In genomic region chr22:42769574-42770447, GRCh38 we compare ENCODE assay signal across 8 cellular contexts. TPM values are rescaled to one million over a fixed set of nuclear protein-coding genes. Genes with fewer than 3 reads are reported as not detected.
DNase-seq lines count a peak whose midpoint lies in the region; ATAC-seq and TF ChIP-seq lines count a peak whose summit lies in the region.

No MANE protein-coding gene starts in this region.

- H3K27ac Mint-ChIP-seq in neural progenitor cell = peak overlapping the region; percentile 78
- H3K27ac Mint-ChIP-seq in activated CD4-positive, alpha-beta memory T cell treated with anti-CD3 and anti-CD28 coated beads for 36 hours = no peak overlapping the region

- peak; percentile 72 for ATAC-seq in GM19467 (IDR thresholded peaks at IDR 0.05; ENCODE audit: unreplicated experiment)

- H2AFZ ChIP-seq in neural progenitor cell (replicated peaks) = no peak overlapping the region

- DNase-seq in BE2C = peak; percentile 44
- peak; percentile 36 for DNase-seq in HPDE6-E6E7 (ENCODE audit: extremely low spot score)
- peak; percentile 87 to 88 for DNase-seq in cardiac fibroblast (ENCODE audit: low read depth in 2 of 2)
- peak; percentile 1 for DNase-seq in neural progenitor cell (ENCODE audit: low spot score)
- DNase-seq in esophagus squamous epithelium (lab: John Stamatoyannopoulos, UW) = no peak
- no peak for DNase-seq in globus pallidus (ENCODE audit: low spot score)
- DNase-seq in activated CD4-positive, alpha-beta memory T cell treated with anti-CD3 and anti-CD28 coated beads for 36 hours = no peak

- TF ChIP-seq CTCF in BE2C (IDR thresholded peaks at IDR 0.05; ENCODE audit: low read depth, low read length) = no peak
- TF ChIP-seq CTCF in cardiac fibroblast (IDR thresholded peaks at IDR 0.05; ENCODE audit: low read depth, low read length) = no peak
- TF ChIP-seq CTCF in neural progenitor cell (IDR thresholded peaks at IDR 0.05) = no peak
- TF ChIP-seq CTCF in esophagus squamous epithelium (IDR thresholded peaks at IDR 0.05) = no peak

- POLR2A ChIA-PET in activated CD4-positive, alpha-beta memory T cell treated with anti-CD3 and anti-CD28 coated beads for 36 hours (lab: Charles Lee) = no interaction called here

- H3K4me1 ChIP-seq in BE2C (peaks cover 9% of the 10 kb centered on the region), neural progenitor cell (peaks cover 5% of the 10 kb centered on the region), esophagus squamous epithelium (peaks cover 5 to 27% (median 14%) of the 10 kb centered on the region in 3 donors)

- H3K9ac ChIP-seq in neural progenitor cell = no peak overlapping the region

- TF ChIP-seq POLR2A in esophagus squamous epithelium (IDR thresholded peaks at IDR 0.05) = no peak

- H3K27me3 Mint-ChIP-seq in neural progenitor cell (ENCODE audit: insufficient read depth, low read depth) = peaks cover 7% of the 10 kb centered on the region
- peaks cover 10% of the 10 kb centered on the region for H3K27me3 Mint-ChIP-seq in activated CD4-positive, alpha-beta memory T cell treated with anti-CD3 and anti-CD28 coated beads for 36 hours

- H3F3A ChIP-seq in neural progenitor cell (ENCODE audit: low read depth) = no peaks in the 10 kb centered on the region

- H3K4me3 Mint-ChIP-seq in neural progenitor cell = peak overlapping the region; percentile 69
- H3K4me3 Mint-ChIP-seq in activated CD4-positive, alpha-beta memory T cell treated with anti-CD3 and anti-CD28 coated beads for 36 hours = no peak overlapping the region

- H3K4me2 ChIP-seq in neural progenitor cell = no peak overlapping the region

- intact Hi-C loops in esophagus squamous epithelium (cut with DNase I) = no loop called here
- intact Hi-C loops in activated CD4-positive, alpha-beta memory T cell treated with anti-CD3 and anti-CD28 coated beads for 36 hours (cut with micrococcal nuclease) = no loop called here

- H3K27ac ChIP-seq in neural progenitor cell (no peak overlapping the region), esophagus squamous epithelium (peak overlapping the region in 1 of 4 donors; percentile 6)

- H3K9me3 ChIP-seq in BE2C (no peaks in the 10 kb centered on the region), neural progenitor cell (ENCODE audit: low read depth) (no peaks in the 10 kb centered on the region), esophagus squamous epithelium (no peaks in the 10 kb centered on the region)

- no peaks in the 10 kb centered on the region for H3K9me3 Mint-ChIP-seq in neural progenitor cell
- H3K9me3 Mint-ChIP-seq in activated CD4-positive, alpha-beta memory T cell treated with anti-CD3 and anti-CD28 coated beads for 36 hours = no peaks in the 10 kb centered on the region

- H3K36me3 ChIP-seq in BE2C (no peaks in the 10 kb centered on the region), neural progenitor cell (no peaks in the 10 kb centered on the region), esophagus squamous epithelium (no peaks in the 10 kb centered on the region)

- H3K4me3 ChIP-seq in BE2C (ENCODE audit: low read depth, low read length) (peak overlapping the region; percentile 7; the same call in 1 of the 2 replicates), cardiac fibroblast (replicated peaks in 1 of 2; ENCODE audit: low read depth in 2 of 2, low read length in 2 of 2) (no peak overlapping the region), neural progenitor cell (no peak overlapping the region), esophagus squamous epithelium (peak overlapping the region in 2 of 4 donors; percentile 20 to 50)

- no peaks in the 10 kb centered on the region for H3K36me3 Mint-ChIP-seq in neural progenitor cell
- H3K36me3 Mint-ChIP-seq in activated CD4-positive, alpha-beta memory T cell treated with anti-CD3 and anti-CD28 coated beads for 36 hours = no peaks in the 10 kb centered on the region

- CTCF ChIA-PET in activated CD4-positive, alpha-beta memory T cell treated with anti-CD3 and anti-CD28 coated beads for 36 hours (lab: Charles Lee) = no interaction called here

- WGBS in esophagus squamous epithelium, 2 donors = 44 to 62% methylated on average over 6 to 28 of the region's 50 CpGs

- H3K4me1 Mint-ChIP-seq in neural progenitor cell = peaks cover 23% of the 10 kb centered on the region
- no peaks in the 10 kb centered on the region for H3K4me1 Mint-ChIP-seq in activated CD4-positive, alpha-beta memory T cell treated with anti-CD3 and anti-CD28 coated beads for 36 hours (ENCODE audit: low read depth)

- no peaks in the 10 kb centered on the region for H3K27me3 ChIP-seq in BE2C
- H3K27me3 ChIP-seq in neural progenitor cell = no peaks in the 10 kb centered on the region
- no peaks in the 10 kb centered on the region for H3K27me3 ChIP-seq in esophagus squamous epithelium

- H4K20me1 ChIP-seq in neural progenitor cell (ENCODE audit: low read depth) = no peaks in the 10 kb centered on the region

- H3K79me2 ChIP-seq in neural progenitor cell (ENCODE audit: low read depth) = no peaks in the 10 kb centered on the region

RNA-seq across cellular contexts. Expression of gene A4GALT, which starts 49.1 kb away (rescaled TPM):
- polyA plus RNA-seq in BE2C (2012; ENCODE audit: insufficient read depth, insufficient read length, low read depth) = not detected
- total RNA-seq in neural progenitor cell (ENCODE audit: low replicate concordance) = 2.6 and 17.7 TPM in 2 replicates
- 10 to 100 TPM; 13.9 to 22.0 (median 17.6) TPM for total RNA-seq in esophagus squamous epithelium
- total RNA-seq in activated CD4-positive, alpha-beta memory T cell treated with anti-CD3 and anti-CD28 coated beads for 36 hours = not detected

Comparison
In these comparisons a context has a peak if more than half of its experiments do, and no peak if none do; other contexts are left out.
1. DNase-seq: peak in BE2C (single experiment), HPDE6-E6E7 (single experiment), cardiac fibroblast (2 of 2) and neural progenitor cell (single experiment); none in esophagus squamous epithelium (single experiment), globus pallidus (single experiment) and activated CD4-positive, alpha-beta memory T cell treated with anti-CD3 and anti-CD28 coated beads for 36 hours (single experiment).